In the genomic region with DNA sequence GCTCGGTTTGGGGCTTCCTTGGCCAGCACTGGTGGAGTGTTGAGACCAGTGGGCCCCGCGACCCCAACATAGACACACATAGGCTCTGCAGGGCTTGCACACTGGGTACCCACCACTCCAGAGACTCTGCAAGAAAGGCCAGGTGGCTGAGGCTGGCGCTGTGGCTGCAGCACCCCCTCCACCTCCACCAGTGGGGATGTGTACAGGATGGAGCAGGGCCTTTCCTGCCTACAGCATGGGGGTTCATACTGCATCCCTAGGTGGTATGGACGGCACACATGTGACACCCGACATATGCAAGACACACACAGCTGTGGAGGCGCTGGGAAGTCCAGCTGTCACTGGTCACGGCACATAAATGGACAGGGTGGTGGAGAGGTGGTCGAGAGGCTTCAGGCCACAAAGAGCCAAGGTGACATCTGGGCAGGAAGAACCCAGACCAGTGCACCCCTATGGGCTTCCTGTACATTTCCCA, we compare ENCODE assay signal across 8 cellular contexts. TPM values are rescaled to one million over a fixed set of nuclear protein-coding genes. Genes with fewer than 3 reads are reported as not detected.
DNase-seq lines count a peak whose midpoint lies in the region; ATAC-seq and TF ChIP-seq lines count a peak whose summit lies in the region.

No MANE protein-coding gene starts in this region.

- H3K4me3 ChIP-seq in DND-41 (ENCODE audit: low read depth in 1 of 2, low read length in 2 of 2), result peak overlapping the region; percentile 64 to 71; a peak in 3 of 4 replicates
- peak overlapping the region; percentile 62 for H3K4me3 ChIP-seq in fibroblast of pulmonary artery (replicated peaks; ENCODE audit: low read depth, low read length)
- H3K4me3 ChIP-seq in prostate gland, result peak overlapping the region; percentile 62 to 65

- peak overlapping the region; percentile 81 for H3K4me2 ChIP-seq in DND-41 (ENCODE audit: insufficient read depth, low read length)

- no peak for TF ChIP-seq CTCF in DND-41 (IDR thresholded peaks at IDR 0.05; ENCODE audit: borderline replicate concordance, extremely low read depth, low read length, poor library complexity, severe bottlenecking)
- no peak for TF ChIP-seq CTCF in fibroblast of pulmonary artery (IDR thresholded peaks at IDR 0.05; ENCODE audit: low read length, missing control alignments)
- no peak for TF ChIP-seq CTCF in prostate gland (IDR thresholded peaks at IDR 0.05)

- H3K27ac Mint-ChIP-seq in T-helper 1 cell treated with Interleukin-12 subunit alpha and Interleukin-12 subunit beta and Interleukin-4 antibody, amounts not matched to agents 30 μg/mL and 1 μg/mL, for 36 hours, result peak overlapping the region; percentile 76

- peaks cover 54% of the 10 kb centered on the region for H3K79me2 ChIP-seq in DND-41 (ENCODE audit: insufficient read depth, low read length)

- H3K9ac ChIP-seq in DND-41 (ENCODE audit: low read depth, low read length), result peak overlapping the region; percentile 88

- peak overlapping the region; percentile 84 for H3K4me3 Mint-ChIP-seq in T-helper 1 cell treated with Interleukin-12 subunit alpha and Interleukin-12 subunit beta and Interleukin-4 antibody, amounts not matched to agents 30 μg/mL and 1 μg/mL, for 36 hours

- H3K36me3 Mint-ChIP-seq in T-helper 1 cell treated with Interleukin-12 subunit alpha and Interleukin-12 subunit beta and Interleukin-4 antibody, amounts not matched to agents 30 μg/mL and 1 μg/mL, for 36 hours (ENCODE audit: low read depth), result peaks cover 17% of the 10 kb centered on the region

- H3K27ac ChIP-seq in DND-41 (ENCODE audit: low read length) (peak overlapping the region; percentile 62), prostate gland (peak overlapping the region in 1 of 2 donors; percentile 66)

- H3K4me1 ChIP-seq in DND-41 (ENCODE audit: insufficient read depth, low read length) (peaks cover 55% of the 10 kb centered on the region), prostate gland (replicated peaks) (peaks cover 26% of the 10 kb centered on the region)

- WGBS in prostate gland, result 70% methylated on average over 8 of the region's 9 CpGs

- peaks cover 43% of the 10 kb centered on the region for H4K20me1 ChIP-seq in DND-41 (ENCODE audit: insufficient read depth, low read length)

- H3K9me3 ChIP-seq in DND-41 (ENCODE audit: insufficient read depth, low read length, severe bottlenecking) (no peaks in the 10 kb centered on the region), prostate gland (no peaks in the 10 kb centered on the region)

- H3K27me3 ChIP-seq in DND-41 (ENCODE audit: insufficient read depth, low read length, poor library complexity) (no peaks in the 10 kb centered on the region), prostate gland (replicated peaks; ENCODE audit: insufficient read depth) (no peaks in the 10 kb centered on the region)

- no peak for TF ChIP-seq POLR2A in prostate gland (IDR thresholded peaks at IDR 0.05)

- H2AFZ ChIP-seq in DND-41 (ENCODE audit: low read depth, low read length), result no peak overlapping the region

- intact Hi-C loops in prostate gland (cut with DNase I), result loop anchor here (10.0 kb wide), 1 partner anchor 115 kb away; no protein-coding TSS in a partner anchor

- H3K9me3 Mint-ChIP-seq in T-helper 1 cell treated with Interleukin-12 subunit alpha and Interleukin-12 subunit beta and Interleukin-4 antibody, amounts not matched to agents 30 μg/mL and 1 μg/mL, for 36 hours, result no peaks in the 10 kb centered on the region

- H3K4me1 Mint-ChIP-seq in T-helper 1 cell treated with Interleukin-12 subunit alpha and Interleukin-12 subunit beta and Interleukin-4 antibody, amounts not matched to agents 30 μg/mL and 1 μg/mL, for 36 hours (ENCODE audit: low read depth), result peaks cover 40% of the 10 kb centered on the region

- DNase-seq in DND-41 (peak; percentile 44), fibroblast of pulmonary artery (ENCODE audit: low read depth) (no peak), prostate gland (ENCODE audit: low spot score) (no peak), hippocampal formation (lab: John Stamatoyannopoulos, UW) (no peak), SW480 (ENCODE audit: low spot score) (no peak)
- DNase-seq in NK-92 treated with Interleukin-12 subunit alpha and Interleukin-12 subunit beta, amount 100 ng/mL, for 24 hours (lab: John Stamatoyannopoulos, UW), result no peak

- H3K36me3 ChIP-seq in DND-41 (ENCODE audit: insufficient read depth, low read length) (peaks cover 40% of the 10 kb centered on the region), prostate gland (no peaks in the 10 kb centered on the region)

- ATAC-seq in DND-41 (ENCODE audit: insufficient read depth, low read depth) (no peak), HG03280 (IDR thresholded peaks at IDR 0.05; ENCODE audit: unreplicated experiment) (no peak)

- no peaks in the 10 kb centered on the region for H3K27me3 Mint-ChIP-seq in T-helper 1 cell treated with Interleukin-12 subunit alpha and Interleukin-12 subunit beta and Interleukin-4 antibody, amounts not matched to agents 30 μg/mL and 1 μg/mL, for 36 hours (ENCODE audit: low read depth)

RNA-seq across cellular contexts. Expression of gene RNPEPL1, which starts 1.3 kb away (rescaled TPM):
- total RNA-seq in prostate gland, result 10 to 100 TPM; 36.9 to 94.7 TPM

RNA-seq across cellular contexts. Expression of gene DUSP28, which starts 9.4 kb away (rescaled TPM):
- total RNA-seq in prostate gland, result 10 to 100 TPM; 18.4 to 18.6 TPM

RNA-seq across cellular contexts. Expression of gene ANKMY1, which starts 11.8 kb away (rescaled TPM):
- 10 to 100 TPM; 22.7 to 31.4 TPM for total RNA-seq in prostate gland

RNA-seq across cellular contexts. Expression of gene CAPN10, which starts 17.0 kb away (rescaled TPM):
- 10 to 100 TPM; 25.5 to 68.4 TPM for total RNA-seq in prostate gland

RNA-seq across cellular contexts. Expression of gene GPR35, which starts 55.7 kb away (rescaled TPM):
- 1 to 10 TPM; 3.3 to 4.6 TPM for total RNA-seq in prostate gland
